Comparison of ENCODE assay signal across 8 cellular contexts in the genomic region with DNA sequence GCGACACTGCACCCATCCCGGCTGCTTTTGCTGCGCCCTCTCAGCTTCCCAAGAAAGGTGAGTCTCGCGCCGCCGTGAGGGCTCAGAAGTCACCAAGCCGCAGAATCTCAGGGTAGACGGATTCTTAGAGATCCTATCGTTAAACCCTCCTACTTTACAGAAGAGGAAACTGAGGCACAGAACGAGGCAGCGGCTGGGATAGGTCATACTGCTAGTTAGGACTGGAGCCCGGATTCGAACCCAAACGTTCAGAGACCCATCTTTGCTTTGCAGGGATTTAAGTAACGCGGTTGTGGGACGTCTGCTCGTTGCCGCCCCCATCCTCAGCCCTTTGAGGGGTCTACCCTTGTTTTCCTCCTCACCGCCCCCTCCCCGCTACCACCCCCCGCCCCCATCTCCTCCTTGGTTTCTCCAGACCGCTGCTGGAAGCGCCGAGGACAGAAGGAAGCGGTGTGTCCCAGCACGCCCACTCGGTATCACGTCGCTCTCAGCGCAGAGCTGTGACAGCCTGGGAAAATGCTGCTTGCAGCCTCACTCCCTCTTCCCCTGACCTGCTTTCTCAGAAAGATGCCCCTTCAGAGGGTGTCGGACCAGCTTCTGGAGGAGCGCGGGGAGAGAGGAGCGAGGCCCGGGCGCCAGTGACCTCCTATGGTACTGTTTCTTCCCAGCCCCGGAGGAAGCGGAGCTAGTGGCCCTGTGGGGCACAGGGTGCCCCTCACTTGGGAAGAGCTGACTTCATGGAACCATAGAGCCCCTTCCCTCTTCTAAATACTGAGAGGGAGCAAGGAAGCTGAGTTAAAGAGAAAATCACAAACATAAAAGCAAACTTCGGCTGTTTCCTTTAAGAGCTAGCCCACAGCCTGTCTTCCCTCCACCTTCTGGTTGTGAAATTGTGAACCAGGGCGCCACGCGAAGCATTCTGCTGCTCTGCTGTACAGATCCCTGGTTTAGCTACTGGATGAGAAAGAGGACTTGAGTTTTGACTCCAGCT. TPM values are rescaled to one million over a fixed set of nuclear protein-coding genes. Genes with fewer than 3 reads are reported as not detected.
DNase-seq lines count a peak whose midpoint lies in the region; ATAC-seq and TF ChIP-seq lines count a peak whose summit lies in the region.

No MANE protein-coding gene starts in this region.

- peaks cover 0 to 12% (median 0%) of the 10 kb centered on the region in 11 experiments; a peak in 7 of 22 replicates for H3K36me3 ChIP-seq in BLaER1 treated with 17β-estradiol and CSF1 and Interleukin-3, amounts not matched to agents 10 nM and 100 nM
- H3K36me3 ChIP-seq in OCI-LY1 (ENCODE audit: insufficient read depth, low read length) (no peaks in the 10 kb centered on the region), transverse colon (no peaks in the 10 kb centered on the region)
- H3K36me3 ChIP-seq in naive thymus-derived CD4-positive, alpha-beta T cell (ENCODE audit: control insufficient read depth in 2 of 3, insufficient read depth in 3 of 3, low read length in 3 of 3), result peaks cover 0 to 4% (median 0%) of the 10 kb centered on the region in 3 experiments

- no peak for TF ChIP-seq POLR2A in transverse colon (IDR thresholded peaks at IDR 0.05)

- peaks cover 8 to 47% (median 39%) of the 10 kb centered on the region in 10 experiments; a peak in 18 of 20 replicates for H3K4me1 ChIP-seq in BLaER1 treated with 17β-estradiol and CSF1 and Interleukin-3, amounts not matched to agents 10 nM and 100 nM
- H3K4me1 ChIP-seq in OCI-LY1 (ENCODE audit: insufficient read depth, low read length, severe bottlenecking) (no peaks in the 10 kb centered on the region), transverse colon (peaks cover 0 to 11% (median 0%) of the 10 kb centered on the region in 4 donors)
- peaks cover 11 to 15% of the 10 kb centered on the region in 2 donors for H3K4me1 ChIP-seq in naive thymus-derived CD4-positive, alpha-beta T cell (ENCODE audit: control insufficient read depth in 2 of 2, insufficient read depth in 2 of 2, low read length in 2 of 2)

- in situ Hi-C loops in transverse colon (cut with MboI; ENCODE audit: low pct_ligation_motif_present in 1 of 4, low pct_unique_long_range_greater_than_20kb in 1 of 4, low sequenced_read_pairs in 3 of 4), result no loop called here

- no peaks in the 10 kb centered on the region for H3K27me3 ChIP-seq in BLaER1 treated with 17β-estradiol and CSF1 and Interleukin-3, amounts not matched to agents 10 nM and 100 nM
- H3K27me3 ChIP-seq in OCI-LY1 (ENCODE audit: insufficient read depth, low read length) (no peaks in the 10 kb centered on the region), transverse colon (no peaks in the 10 kb centered on the region)
- H3K27me3 ChIP-seq in naive thymus-derived CD4-positive, alpha-beta T cell (ENCODE audit: control insufficient read depth in 2 of 2, insufficient read depth in 2 of 2, low read length in 2 of 2), result no peaks in the 10 kb centered on the region

- peaks cover 43% of the 10 kb centered on the region for H3K4me1 Mint-ChIP-seq in activated T-helper 2 cell treated with anti-CD3 and anti-CD28 coated beads, Interferon-gamma antibody, Interleukin-2, Interleukin-4, amounts not matched to agents 10 μg/mL and 5 μg/mL and 100 μg/mL, durations not matched to agents 14 hours and 24 hours and 36 hours (ENCODE audit: low read depth)
- H3K4me1 Mint-ChIP-seq in naive thymus-derived CD4-positive, alpha-beta T cell, result peaks cover 18 to 37% (median 26%) of the 10 kb centered on the region in 7 donors

- no peak overlapping the region for H2AFZ ChIP-seq in OCI-LY1 (ENCODE audit: low read length)

- POLR2A ChIA-PET in naive thymus-derived CD4-positive, alpha-beta T cell (lab: Charles Lee), result interaction anchor here (0.6 to 1.7 kb wide), 6 partner anchors 9 to 90 kb away, joined by 3 to 6 read pairs (median 4); no protein-coding TSS in a partner anchor

- H3K9me3 ChIP-seq in BLaER1 treated with 17β-estradiol and CSF1 and Interleukin-3, amounts not matched to agents 10 nM and 100 nM (replicated peaks in 1 of 11), result peaks cover 0 to 9% (median 3%) of the 10 kb centered on the region in 11 experiments; a peak in 7 of 22 replicates
- no peaks in the 10 kb centered on the region for H3K9me3 ChIP-seq in OCI-LY1 (ENCODE audit: low read length)
- H3K9me3 ChIP-seq in naive thymus-derived CD4-positive, alpha-beta T cell (ENCODE audit: control insufficient read depth in 2 of 3, low read length in 3 of 3), result no peaks in the 10 kb centered on the region
- H3K9me3 ChIP-seq in transverse colon, result no peaks in the 10 kb centered on the region

- H3K27ac ChIP-seq in BLaER1 treated with 17β-estradiol and CSF1 and Interleukin-3, amounts not matched to agents 10 nM and 100 nM, result peak overlapping the region; percentile 15 to 85 (median 76); a peak in 21 of 22 replicates
- H3K27ac ChIP-seq in OCI-LY1 (ENCODE audit: low read depth, low read length, poor library complexity, severe bottlenecking) (no peak overlapping the region), transverse colon (peak overlapping the region; percentile 73 to 85 (median 84))
- H3K27ac ChIP-seq in naive thymus-derived CD4-positive, alpha-beta T cell (ENCODE audit: low read depth, low read length), result peak overlapping the region; percentile 77

- H3K9me3 Mint-ChIP-seq in activated T-helper 2 cell treated with anti-CD3 and anti-CD28 coated beads, Interferon-gamma antibody, Interleukin-2, Interleukin-4, amounts not matched to agents 10 μg/mL and 5 μg/mL and 100 μg/mL, durations not matched to agents 14 hours and 24 hours and 36 hours, result no peaks in the 10 kb centered on the region
- H3K9me3 Mint-ChIP-seq in naive thymus-derived CD4-positive, alpha-beta T cell, result peaks cover 0 to 5% (median 0%) of the 10 kb centered on the region in 11 donors

- H3F3A ChIP-seq in OCI-LY1 (ENCODE audit: insufficient read depth, low read length), result no peaks in the 10 kb centered on the region

- no peaks in the 10 kb centered on the region for H3K79me2 ChIP-seq in OCI-LY1 (ENCODE audit: insufficient read depth, low read length)

- WGBS in transverse colon (ENCODE audit: low coverage in 1 of 2), 2 donors, result 0 to 1% methylated on average over 3 to 44 of the region's 44 CpGs

- no peaks in the 10 kb centered on the region for H3K9me2 ChIP-seq in OCI-LY1 (ENCODE audit: low read depth, low read length)

- ATAC-seq in GM21447 (IDR thresholded peaks at IDR 0.05; ENCODE audit: unreplicated experiment), result peak; percentile 15
- no peak for ATAC-seq in naive thymus-derived CD4-positive, alpha-beta T cell
- no peak for ATAC-seq in HG03135 (IDR thresholded peaks at IDR 0.05; ENCODE audit: unreplicated experiment)

- no peak for TF ChIP-seq CTCF in OCI-LY1 (IDR thresholded peaks at IDR 0.05; ENCODE audit: low read length)
- no peak for TF ChIP-seq CTCF in fibroblast of pulmonary artery (IDR thresholded peaks at IDR 0.05; ENCODE audit: low read length, missing control alignments)
- TF ChIP-seq CTCF in transverse colon (IDR thresholded peaks at IDR 0.05), result no peak

- H3K27me3 Mint-ChIP-seq in activated T-helper 2 cell treated with anti-CD3 and anti-CD28 coated beads, Interferon-gamma antibody, Interleukin-2, Interleukin-4, amounts not matched to agents 10 μg/mL and 5 μg/mL and 100 μg/mL, durations not matched to agents 14 hours and 24 hours and 36 hours (ENCODE audit: low read depth), result no peaks in the 10 kb centered on the region
- H3K27me3 Mint-ChIP-seq in naive thymus-derived CD4-positive, alpha-beta T cell, result peaks cover 0 to 2% (median 0%) of the 10 kb centered on the region in 5 donors

- peak overlapping the region; percentile 90 for H3K4me3 Mint-ChIP-seq in activated T-helper 2 cell treated with anti-CD3 and anti-CD28 coated beads, Interferon-gamma antibody, Interleukin-2, Interleukin-4, amounts not matched to agents 10 μg/mL and 5 μg/mL and 100 μg/mL, durations not matched to agents 14 hours and 24 hours and 36 hours (ENCODE audit: low read depth)
- peak overlapping the region; percentile 85 to 97 (median 92) for H3K4me3 Mint-ChIP-seq in naive thymus-derived CD4-positive, alpha-beta T cell

- DNase-seq in activated T-helper 2 cell treated with anti-CD3 and anti-CD28 coated beads, Interferon-gamma antibody, Interleukin-2, Interleukin-4, amounts not matched to agents 10 μg/mL and 5 μg/mL and 100 μg/mL, durations not matched to agents 14 hours and 24 hours and 36 hours (ENCODE audit: low spot score), result peak; percentile 34
- DNase-seq in fibroblast of pulmonary artery (ENCODE audit: low read depth), result peak; percentile 69
- peak; percentile 17 to 46 (median 33) for DNase-seq in naive thymus-derived CD4-positive, alpha-beta T cell
- peak; percentile 33 for DNase-seq in transverse colon

- peak overlapping the region; percentile 76 for H3K27ac Mint-ChIP-seq in activated T-helper 2 cell treated with anti-CD3 and anti-CD28 coated beads, Interferon-gamma antibody, Interleukin-2, Interleukin-4, amounts not matched to agents 10 μg/mL and 5 μg/mL and 100 μg/mL, durations not matched to agents 14 hours and 24 hours and 36 hours
- H3K27ac Mint-ChIP-seq in naive thymus-derived CD4-positive, alpha-beta T cell, result peak overlapping the region in 7 of 9 donors; percentile 78 to 92 (median 91)

- peak overlapping the region; percentile 83 to 87 (median 85) for H3K9ac ChIP-seq in BLaER1 treated with 17β-estradiol and CSF1 and Interleukin-3, amounts not matched to agents 10 nM and 100 nM
- no peak overlapping the region for H3K9ac ChIP-seq in OCI-LY1 (ENCODE audit: low read length)

- peaks cover 0 to 40% (median 5%) of the 10 kb centered on the region in 11 experiments; a peak in 7 of 22 replicates for H4K20me1 ChIP-seq in BLaER1 treated with 17β-estradiol and CSF1 and Interleukin-3, amounts not matched to agents 10 nM and 100 nM
- H4K20me1 ChIP-seq in OCI-LY1 (ENCODE audit: insufficient read depth, low read length), result no peaks in the 10 kb centered on the region

- CTCF ChIA-PET in naive thymus-derived CD4-positive, alpha-beta T cell (lab: Charles Lee), result interaction anchor here (0.5 to 0.8 kb wide), 2 partner anchors 90 to 1561 kb away, joined by 4 read pairs; no protein-coding TSS in a partner anchor

- H3K36me3 Mint-ChIP-seq in activated T-helper 2 cell treated with anti-CD3 and anti-CD28 coated beads, Interferon-gamma antibody, Interleukin-2, Interleukin-4, amounts not matched to agents 10 μg/mL and 5 μg/mL and 100 μg/mL, durations not matched to agents 14 hours and 24 hours and 36 hours (ENCODE audit: low read depth), result peaks cover 36% of the 10 kb centered on the region
- H3K36me3 Mint-ChIP-seq in naive thymus-derived CD4-positive, alpha-beta T cell, result peaks cover 0 to 22% (median 5%) of the 10 kb centered on the region in 5 donors

- peak overlapping the region; percentile 78 to 96 (median 91) for H3K4me3 ChIP-seq in BLaER1 treated with 17β-estradiol and CSF1 and Interleukin-3, amounts not matched to agents 10 nM and 100 nM
- H3K4me3 ChIP-seq in OCI-LY1 (ENCODE audit: low read depth, low read length, poor library complexity, severe bottlenecking) (no peak overlapping the region), fibroblast of pulmonary artery (replicated peaks; ENCODE audit: low read depth, low read length) (peak overlapping the region; percentile 93), transverse colon (peak overlapping the region; percentile 65 to 90 (median 76))
- peak overlapping the region; percentile 93 for H3K4me3 ChIP-seq in naive thymus-derived CD4-positive, alpha-beta T cell (ENCODE audit: low read length)

- H3K4me2 ChIP-seq in BLaER1 treated with 17β-estradiol and CSF1 and Interleukin-3, amounts not matched to agents 10 nM and 100 nM, result peak overlapping the region; percentile 81 to 98 (median 95)
- H3K4me2 ChIP-seq in OCI-LY1 (ENCODE audit: low read length), result peak overlapping the region; percentile 47; the same call in 1 of the 2 replicates

- intact Hi-C loops in activated T-helper 2 cell treated with anti-CD3 and anti-CD28 coated beads, Interferon-gamma antibody, Interleukin-2, Interleukin-4, amounts not matched to agents 10 μg/mL and 5 μg/mL and 100 μg/mL, durations not matched to agents 14 hours and 24 hours and 36 hours (cut with micrococcal nuclease), result loop anchor here (1.0 to 10.0 kb wide), 5 partner anchors 20 to 210 kb away; no protein-coding TSS in a partner anchor
- intact Hi-C loops in naive thymus-derived CD4-positive, alpha-beta T cell (cut with micrococcal nuclease), result loop anchor here (1.0 to 10.0 kb wide), 11 partner anchors 9 to 1380 kb away; partner anchors contain the start of gene CLDN1 (in 1 of the 2)
- intact Hi-C loops in transverse colon (cut with DNase I; ENCODE audit: low total_unique reads), result no loop called here

- TF ChIP-seq EP300 in transverse colon (IDR thresholded peaks at IDR 0.05; ENCODE audit: low read depth), result no peak

RNA-seq across cellular contexts. Expression of gene IL1RAP, which starts 0.6 kb away (rescaled TPM):
- 34.5 and 38.6 TPM in 2 replicates for total RNA-seq in activated T-helper 2 cell treated with anti-CD3 and anti-CD28 coated beads, Interferon-gamma antibody, Interleukin-2, Interleukin-4, amounts not matched to agents 10 μg/mL and 5 μg/mL and 100 μg/mL, durations not matched to agents 14 hours and 24 hours and 36 hours
- 10 to 100 TPM; 12.0 to 29.0 (median 14.8) TPM for total RNA-seq in naive thymus-derived CD4-positive, alpha-beta T cell
- polyA plus RNA-seq in naive thymus-derived CD4-positive, alpha-beta T cell, result 1 to 10 TPM; 5.9 to 6.6 TPM
- 1 to 10 TPM in 3 of 4 donors, under 1 TPM in 1; 0.80 to 8.6 (median 2.7) TPM for total RNA-seq in transverse colon
